In genomic region chr9:70409800-70410199, GRCh38 we compare ENCODE assay signal across 11 cellular contexts. TPM values are rescaled to one million over a fixed set of nuclear protein-coding genes. Genes with fewer than 3 reads are reported as not detected.
A peak's percentile ranks its signal among the peaks of the same experiment; 100 is the strongest.
DNase-seq lines count a peak whose midpoint lies in the region; ATAC-seq, FAIRE-seq and TF ChIP-seq lines count a peak whose summit lies in the region.
"Had no signal": no experiment of that assay in that cellular context is flagged by ENCODE, and none has a peak within 500 bp of the region (broad histone marks: within the 10 kb centered on the region; RNA-seq: fewer than 3 reads in every experiment).

No MANE protein-coding gene starts in this region.

- POLR2A ChIA-PET in IMR-90 (lab: Charles Lee; ENCODE audit: unreplicated experiment) = no interaction called here

- peak overlapping the region; percentile 40; the same call in 1 of the 2 replicates for H3K4ac ChIP-seq in IMR-90 (ENCODE audit: low read depth, low read length)
- H3K4ac ChIP-seq in H9 (ENCODE audit: low read depth, low read length) = no peak overlapping the region

- H2AFZ ChIP-seq in IMR-90 (replicated peaks; ENCODE audit: low read length, poor library complexity) (no peak overlapping the region), MM.1S (ENCODE audit: low read length) (no peak overlapping the region), H9 (ENCODE audit: low read length) (no peak overlapping the region)

- no peak; the same call in 1 of the 2 replicates for TF ChIP-seq POLR2A in IMR-90 (IDR thresholded peaks at IDR 0.05; ENCODE audit: low read depth, low read length)
- TF ChIP-seq POLR2A in GM18505 (IDR thresholded peaks at IDR 0.05; ENCODE audit: borderline replicate concordance, extremely low read depth, insufficient read depth, insufficient read length) = no peak

- dilution Hi-C loops in IMR-90 (cut with HindIII; ENCODE audit: low sequenced_read_pairs, unreplicated experiment) = no loop called here

- peak overlapping the region; percentile 57 for H3K14ac ChIP-seq in IMR-90 (replicated peaks; ENCODE audit: low read depth, low read length)
- H3K14ac ChIP-seq in H9 (ENCODE audit: insufficient read depth, low read length) = no peak overlapping the region

- H3K27me3 ChIP-seq in IMR-90 (ENCODE audit: control insufficient read depth, insufficient read depth, low read length) (no peaks in the 10 kb centered on the region), small intestine (ENCODE audit: control insufficient read depth in 2 of 2, insufficient read depth in 2 of 2, low read length in 2 of 2) (no peaks in the 10 kb centered on the region), MM.1S (replicated peaks; ENCODE audit: insufficient read depth, low read length) (no peaks in the 10 kb centered on the region), H9 (ENCODE audit: insufficient read depth, low read length) (peaks cover 7% of the 10 kb centered on the region; the same call in 1 of the 2 replicates)

- no peak for FAIRE-seq in small intestine (lab: Jason Lieb, UNC)
- FAIRE-seq: H1 had no signal

- peaks cover 15% of the 10 kb centered on the region for H3K23me2 ChIP-seq in H9 (ENCODE audit: insufficient read length, low read depth, low read length, poor library complexity, severe bottlenecking)

- no peak overlapping the region for H2BK12ac ChIP-seq in H9 (ENCODE audit: insufficient read length, low read depth, low read length)

- ATAC-seq in IMR-90 (ENCODE audit: low read depth) = no peak
- no peak for ATAC-seq in GM18505 (IDR thresholded peaks at IDR 0.05; ENCODE audit: unreplicated experiment)

- H3K9ac ChIP-seq in IMR-90 (ENCODE audit: low read depth, low read length) = peak overlapping the region; percentile 97; the same call in 1 of the 2 replicates
- H3K9ac ChIP-seq in MM.1S (ENCODE audit: low read length) = no peak overlapping the region
- no peak overlapping the region for H3K9ac ChIP-seq in H9 (ENCODE audit: extremely low read depth, insufficient read length, low read length)

- H2BK120ac ChIP-seq in IMR-90 (ENCODE audit: low read depth, low read length) (peak overlapping the region; percentile 30), H9 (ENCODE audit: low read depth, low read length, poor library complexity, severe bottlenecking) (no peak overlapping the region)

- no peak overlapping the region; the same call in 1 of the 2 replicates for H4K5ac ChIP-seq in IMR-90 (ENCODE audit: low read depth, low read length)
- H4K5ac ChIP-seq in H9 (ENCODE audit: insufficient read length, low read depth, low read length) = no peak overlapping the region

- H3K27ac ChIP-seq in IMR-90 (ENCODE audit: insufficient read depth, low read length) = no peak overlapping the region
- H3K27ac ChIP-seq in small intestine (ENCODE audit: low read depth in 1 of 2, low read length in 1 of 2) = peak overlapping the region; percentile 100
- H3K27ac ChIP-seq in MM.1S (ENCODE audit: low read length) = no peak overlapping the region
- no peak overlapping the region for H3K27ac ChIP-seq in H9 (ENCODE audit: insufficient read length, low read depth, low read length)

- H3K18ac ChIP-seq in IMR-90 (ENCODE audit: low read depth, low read length) (peak overlapping the region; percentile 47; the same call in 1 of the 2 replicates), H9 (ENCODE audit: insufficient read length, low read depth, low read length) (no peak overlapping the region)

- H4K8ac ChIP-seq in IMR-90 (ENCODE audit: low read depth in 2 of 2, low read length in 2 of 2) (peak overlapping the region in 1 of 2 experiments; percentile 36; a peak in 2 of 4 replicates), H9 (replicated peaks; ENCODE audit: insufficient read length, low read depth, low read length) (no peak overlapping the region)

- peaks cover 29% of the 10 kb centered on the region for H4K20me1 ChIP-seq in IMR-90 (ENCODE audit: insufficient read depth, low read length)
- no peaks in the 10 kb centered on the region for H4K20me1 ChIP-seq in MM.1S (ENCODE audit: insufficient read depth, low read length)
- H4K20me1 ChIP-seq in H9 (ENCODE audit: control insufficient read depth, insufficient read depth, insufficient read length) = no peaks in the 10 kb centered on the region

- H3K27me3 Mint-ChIP-seq in activated T-helper 2 cell treated with anti-CD3 and anti-CD28 coated beads, Interferon-gamma antibody, Interleukin-2, Interleukin-4, amounts not matched to agents 10 μg/mL and 5 μg/mL and 100 μg/mL, durations not matched to agents 14 hours and 24 hours and 36 hours (ENCODE audit: low read depth) = no peaks in the 10 kb centered on the region
- H3K27me3 Mint-ChIP-seq in H9 (ENCODE audit: low read depth) = peaks cover 51% of the 10 kb centered on the region

- no peak for TF ChIP-seq RAD21 in IMR-90 (IDR thresholded peaks at IDR 0.05; ENCODE audit: low read length)

- H3K4me1 Mint-ChIP-seq in activated T-helper 2 cell treated with anti-CD3 and anti-CD28 coated beads, Interferon-gamma antibody, Interleukin-2, Interleukin-4, amounts not matched to agents 10 μg/mL and 5 μg/mL and 100 μg/mL, durations not matched to agents 14 hours and 24 hours and 36 hours (ENCODE audit: low read depth) = peaks cover 60% of the 10 kb centered on the region
- H3K4me1 Mint-ChIP-seq in H9 = peaks cover 39 to 42% of the 10 kb centered on the region in 2 experiments

- H3K56ac ChIP-seq in IMR-90 (ENCODE audit: extremely low read depth, insufficient read depth, low read length) (no peak overlapping the region), H9 (ENCODE audit: insufficient read length, low read depth, low read length) (no peak overlapping the region)

- CTCF ChIA-PET in IMR-90 (lab: Yijun Ruan, JAX) = interaction anchor here (1.0 to 1.1 kb wide), 2 partner anchors 193 kb away, joined by 3 read pairs; no protein-coding TSS in a partner anchor

- H3K23ac ChIP-seq in IMR-90 (ENCODE audit: low read depth, low read length) (peak overlapping the region; percentile 41), H9 (ENCODE audit: insufficient read length, low read depth, low read length) (no peak overlapping the region)

- in situ Hi-C loops in IMR-90 (cut with MboI; ENCODE audit: low sequenced_read_pairs) = loop anchor here (5.0 kb wide), 2 partner anchors 57 to 193 kb away; no protein-coding TSS in a partner anchor

- intact Hi-C loops in IMR-90 (cut with micrococcal nuclease) = loop anchor here (5.0 kb wide), 3 partner anchors 62 to 287 kb away; no protein-coding TSS in a partner anchor
- intact Hi-C loops in activated T-helper 2 cell treated with anti-CD3 and anti-CD28 coated beads, Interferon-gamma antibody, Interleukin-2, Interleukin-4, amounts not matched to agents 10 μg/mL and 5 μg/mL and 100 μg/mL, durations not matched to agents 14 hours and 24 hours and 36 hours (cut with micrococcal nuclease) = loop anchor here (2.0 to 10.0 kb wide), 10 partner anchors 19 to 1953 kb away; partner anchors contain the start of gene CEMIP2

- peak overlapping the region; percentile 27 for H2BK5ac ChIP-seq in IMR-90 (ENCODE audit: low read depth, low read length, poor library complexity, severe bottlenecking)
- H2BK5ac ChIP-seq in H9 (ENCODE audit: insufficient read length, low read length) = no peak overlapping the region

- H3K36me3 Mint-ChIP-seq in activated T-helper 2 cell treated with anti-CD3 and anti-CD28 coated beads, Interferon-gamma antibody, Interleukin-2, Interleukin-4, amounts not matched to agents 10 μg/mL and 5 μg/mL and 100 μg/mL, durations not matched to agents 14 hours and 24 hours and 36 hours (ENCODE audit: low read depth) = peaks cover 14% of the 10 kb centered on the region
- H3K36me3 Mint-ChIP-seq in H9 (ENCODE audit: insufficient read depth in 1 of 3, low read depth in 3 of 3) = peaks cover 0 to 1% (median 0%) of the 10 kb centered on the region in 3 experiments; a peak in 2 of 7 replicates

- no peak overlapping the region for H2AK9ac ChIP-seq in IMR-90 (replicated peaks; ENCODE audit: low read depth, low read length, poor library complexity)

- TF ChIP-seq CTCF in IMR-90 (conservative IDR thresholded peaks at IDR 0.05; ENCODE audit: low read depth, low read length) = no peak
- no peak for TF ChIP-seq CTCF in fibroblast of villous mesenchyme (IDR thresholded peaks at IDR 0.05; ENCODE audit: insufficient read depth, low read depth, low read length)
- TF ChIP-seq CTCF in MM.1S (IDR thresholded peaks at IDR 0.05; ENCODE audit: low read length) = no peak
- TF ChIP-seq CTCF in H9 (conservative IDR thresholded peaks at IDR 0.05) = no peak

- H3K79me2 ChIP-seq in MM.1S (ENCODE audit: low read length) = peaks cover 4% of the 10 kb centered on the region; the same call in 1 of the 2 replicates
- no peaks in the 10 kb centered on the region for H3K79me2 ChIP-seq in H9 (ENCODE audit: insufficient read depth, low read length)

- H3K4me3 ChIP-seq in IMR-90 (ENCODE audit: insufficient read depth, low read depth, low read length) (0 out of 2 replicates have a peak overlapping the region, but pooled peaks have one; percentile 7), fibroblast of villous mesenchyme (ENCODE audit: low read depth, low read length) (peak overlapping the region; percentile 95), small intestine (ENCODE audit: low read depth in 1 of 2, low read length in 2 of 2) (peak overlapping the region in 1 of 2 donors; percentile 0), MM.1S (ENCODE audit: low read length) (no peak overlapping the region)

- H3K79me1 ChIP-seq in IMR-90 (ENCODE audit: low read depth in 1 of 2, low read length in 2 of 2) = peaks cover 7 to 71% of the 10 kb centered on the region in 2 experiments; a peak in 3 of 4 replicates
- H3K79me1 ChIP-seq in H9 (ENCODE audit: insufficient read depth, low read depth, low read length, poor library complexity, severe bottlenecking) = no peaks in the 10 kb centered on the region

- H3K4me2 ChIP-seq in IMR-90 (ENCODE audit: low read depth, low read length) = peak overlapping the region; percentile 89
- no peak overlapping the region for H3K4me2 ChIP-seq in MM.1S (ENCODE audit: low read depth, low read length)
- no peak overlapping the region for H3K4me2 ChIP-seq in H9 (ENCODE audit: insufficient read depth, insufficient read length, low read length)

- H2AK5ac ChIP-seq in IMR-90 (ENCODE audit: low read depth, low read length) (no peak overlapping the region), H9 (ENCODE audit: insufficient read length, low read length) (no peak overlapping the region)

- H3K4me3 Mint-ChIP-seq in activated T-helper 2 cell treated with anti-CD3 and anti-CD28 coated beads, Interferon-gamma antibody, Interleukin-2, Interleukin-4, amounts not matched to agents 10 μg/mL and 5 μg/mL and 100 μg/mL, durations not matched to agents 14 hours and 24 hours and 36 hours (ENCODE audit: low read depth) = peak overlapping the region; percentile 95
- no peak overlapping the region for H3K4me3 Mint-ChIP-seq in H9

- WGBS in IMR-90 (ENCODE audit: extremely low coverage in 2 of 2, insufficient read length in 1 of 2), 2 experiments = no CpG with 5 or more reads among the region's 2 CpGs
- 20 to 23% (median 21%) methylated on average over 2 of the region's 2 CpGs for WGBS in small intestine, 3 donors
- WGBS in H9 (ENCODE audit: extremely low coverage, insufficient read length, low lambda C conversion rate) = no CpG with 5 or more reads among the region's 2 CpGs

- peaks cover 19% of the 10 kb centered on the region for H3F3A ChIP-seq in MM.1S (ENCODE audit: insufficient read depth, low read length)

- H3K4me1 ChIP-seq in IMR-90 (ENCODE audit: control insufficient read depth, insufficient read depth, low read length) = peaks cover 24% of the 10 kb centered on the region
- peaks cover 4 to 23% of the 10 kb centered on the region in 2 donors for H3K4me1 ChIP-seq in small intestine (ENCODE audit: control insufficient read depth in 2 of 2, insufficient read depth in 1 of 2, low read depth in 1 of 2, low read length in 1 of 2)
- H3K4me1 ChIP-seq in MM.1S (ENCODE audit: low read length) = peaks cover 12% of the 10 kb centered on the region
- H3K4me1 ChIP-seq in H9 (ENCODE audit: insufficient read depth, low read length) = peaks cover 7% of the 10 kb centered on the region

- H3K9me1 ChIP-seq in IMR-90 (ENCODE audit: insufficient read depth, low read length) = peaks cover 28% of the 10 kb centered on the region

- no peak overlapping the region for H3T11ph ChIP-seq in H9 (ENCODE audit: low read length)

- H2BK15ac ChIP-seq in IMR-90 (ENCODE audit: low read depth, low read length) = no peak overlapping the region
- H2BK15ac ChIP-seq in H9 (ENCODE audit: low read depth, low read length) = no peak overlapping the region

- H3K27ac Mint-ChIP-seq in activated T-helper 2 cell treated with anti-CD3 and anti-CD28 coated beads, Interferon-gamma antibody, Interleukin-2, Interleukin-4, amounts not matched to agents 10 μg/mL and 5 μg/mL and 100 μg/mL, durations not matched to agents 14 hours and 24 hours and 36 hours = peak overlapping the region; percentile 97
- no peak overlapping the region for H3K27ac Mint-ChIP-seq in H9

- no peaks in the 10 kb centered on the region for H3K9me2 ChIP-seq in MM.1S (replicated peaks; ENCODE audit: insufficient read depth, low read length)

- H3K9me3 Mint-ChIP-seq in activated T-helper 2 cell treated with anti-CD3 and anti-CD28 coated beads, Interferon-gamma antibody, Interleukin-2, Interleukin-4, amounts not matched to agents 10 μg/mL and 5 μg/mL and 100 μg/mL, durations not matched to agents 14 hours and 24 hours and 36 hours = no peaks in the 10 kb centered on the region
- H3K9me3 Mint-ChIP-seq in H9 = peaks cover 0 to 4% of the 10 kb centered on the region in 2 experiments; a peak in 1 of 5 replicates

- H4K91ac ChIP-seq in IMR-90 (ENCODE audit: insufficient read depth, low read depth, low read length) (no peak overlapping the region), H9 (ENCODE audit: insufficient read length, low read depth, low read length) (no peak overlapping the region)

- 0 out of 2 replicates have a peak, but pooled peaks cover 3% of the 10 kb centered on the region for H3K36me3 ChIP-seq in IMR-90 (ENCODE audit: control insufficient read depth, insufficient read depth, low read length)
- H3K36me3 ChIP-seq in small intestine (ENCODE audit: control insufficient read depth in 2 of 2, insufficient read depth in 2 of 2, low read length in 2 of 2) = no peaks in the 10 kb centered on the region
- no peaks in the 10 kb centered on the region for H3K36me3 ChIP-seq in MM.1S (replicated peaks; ENCODE audit: insufficient read depth, low read length)

- BruUV-seq in IMR-90 (replicated peaks; lab: Mats Ljungman, UMichigan) = no TSS peak

- DNase-seq in IMR-90 = no peak
- DNase-seq in activated T-helper 2 cell treated with anti-CD3 and anti-CD28 coated beads, Interferon-gamma antibody, Interleukin-2, Interleukin-4, amounts not matched to agents 10 μg/mL and 5 μg/mL and 100 μg/mL, durations not matched to agents 14 hours and 24 hours and 36 hours (ENCODE audit: low spot score) = no peak
- DNase-seq in fibroblast of villous mesenchyme (ENCODE audit: low read depth) = peak; percentile 51
- DNase-seq in small intestine = no peak
- no peak for DNase-seq in NCI-H82 treated with DMSO at 0.1 percent for 48 hours (lab: John Stamatoyannopoulos, UW; ENCODE audit: unreplicated experiment)
- no peak for DNase-seq in MM.1S
- DNase-seq in H9 = no peak
- DNase-seq: activated CD4-positive, alpha-beta T cell treated with anti-CD3 and anti-CD28 coated beads, Interleukin-2, amount 50 U/mL, for 4 hours; NCI-H69 had no signal

- H3K9me3 ChIP-seq in IMR-90 (ENCODE audit: control insufficient read depth, insufficient read depth, low read length) = no peaks in the 10 kb centered on the region
- no peaks in the 10 kb centered on the region for H3K9me3 ChIP-seq in small intestine (ENCODE audit: control insufficient read depth, low read depth)
- H3K9me3 ChIP-seq in MM.1S (replicated peaks; ENCODE audit: insufficient read depth, low read length) = no peaks in the 10 kb centered on the region
- no peaks in the 10 kb centered on the region for H3K9me3 ChIP-seq in H9 (ENCODE audit: control insufficient read depth, low read depth, low read length)

- no peak overlapping the region for H2BK20ac ChIP-seq in IMR-90 (ENCODE audit: low read depth, low read length)
- no peak overlapping the region for H2BK20ac ChIP-seq in H9 (ENCODE audit: low read depth, low read length, poor library complexity, severe bottlenecking)

RNA-seq across cellular contexts. Expression of gene KLF9, which starts 4.7 kb away (rescaled TPM):
- total RNA-seq in IMR-90 (2012; rRNA removed) = 7.5 and 11.4 TPM in 2 replicates
- polyA plus RNA-seq in IMR-90 (2012; rRNA removed) = 4.1 and 4.3 TPM in 2 replicates
- polyA plus RNA-seq in IMR-90 (2012; cell fraction: cytosol; rRNA removed) = 3.1 and 9.3 TPM in 2 replicates
- 10.6 and 22.1 TPM in 2 replicates for polyA plus RNA-seq in IMR-90 (2012; cell fraction: nucleus; rRNA removed; ENCODE audit: low replicate concordance)
- 13.5 and 13.7 TPM in 2 replicates for total RNA-seq in activated T-helper 2 cell treated with anti-CD3 and anti-CD28 coated beads, Interferon-gamma antibody, Interleukin-2, Interleukin-4, amounts not matched to agents 10 μg/mL and 5 μg/mL and 100 μg/mL, durations not matched to agents 14 hours and 24 hours and 36 hours
- total RNA-seq in fibroblast of villous mesenchyme = 34.5 and 37.1 TPM in 2 replicates
- 10 to 100 TPM; 15.2 to 33.7 (median 16.8) TPM for polyA plus RNA-seq in small intestine
- 0.18 and 0.26 TPM in 2 replicates for total RNA-seq in H9 (2021)

Comparison
In these comparisons a context has a peak if more than half of its experiments do, and no peak if none do; other contexts are left out.
1. H3K27ac ChIP-seq: peak in small intestine (2 of 2); none in IMR-90 (single experiment), MM.1S (single experiment) and H9 (single experiment).